ENCODE assay signal across 23 cellular contexts in genomic region chrX:140064993-140065392, GRCh38.
A peak's percentile ranks its signal among the peaks of the same experiment; 100 is the strongest.
DNase-seq lines count a peak whose midpoint lies in the region; ATAC-seq, FAIRE-seq and TF ChIP-seq lines count a peak whose summit lies in the region.
"Had no signal": no experiment of that assay in that cellular context is flagged by ENCODE, and none has a peak within 500 bp of the region (broad histone marks: within the 10 kb centered on the region; RNA-seq: fewer than 3 reads in every experiment).

No MANE protein-coding gene starts in this region.

- H3K4me2 ChIP-seq in HepG2 (ENCODE audit: low read depth, low read length) = no peak overlapping the region

- in situ Hi-C loops in HepG2 (cut with HindIII; ENCODE audit: extremely low pct_ligation_motif_present, low pct_unique_long_range_greater_than_20kb) = loop anchor here (25.0 kb wide), 1 partner anchor 597 kb away; no protein-coding TSS in a partner anchor

- H3K27me3 ChIP-seq in liver (ENCODE audit: control insufficient read depth in 4 of 4, insufficient read depth in 4 of 4, low read length in 3 of 4) (no peaks in the 10 kb centered on the region), HepG2 (ENCODE audit: control insufficient read depth in 1 of 2, insufficient read depth in 2 of 2, low read length in 2 of 2) (no peaks in the 10 kb centered on the region), neutrophil (no peaks in the 10 kb centered on the region)
- H3K27me3 ChIP-seq: BE2C had no signal

- no peak overlapping the region for H3K27ac Mint-ChIP-seq in naive thymus-derived CD8-positive, alpha-beta T cell
- H3K27ac Mint-ChIP-seq: CD4-positive, CD25-positive, alpha-beta regulatory T cell; CD8-positive, alpha-beta memory T cell; HFFc6; IgD-negative memory B cell had no signal

- no peak overlapping the region for H3K4me3 Mint-ChIP-seq in naive thymus-derived CD8-positive, alpha-beta T cell
- H3K4me3 Mint-ChIP-seq: CD4-positive, CD25-positive, alpha-beta regulatory T cell; CD8-positive, alpha-beta memory T cell; HFFc6; IgD-negative memory B cell had no signal

- POLR2A ChIA-PET in HepG2 (lab: Yijun Ruan, JAX) = no interaction called here
- POLR2A ChIA-PET in naive thymus-derived CD8-positive, alpha-beta T cell (lab: Charles Lee) = no interaction called here

- TF ChIP-seq CTCF in liver (IDR thresholded peaks at IDR 0.05; ENCODE audit: low read depth, low read length, missing input control) (no peak), HepG2 (CRISPR knock-in tag; IDR thresholded peaks at IDR 0.05) (no peak), epithelial cell of esophagus (IDR thresholded peaks at IDR 0.05; ENCODE audit: insufficient read depth, low read depth, low read length, missing control alignments) (no peak), neutrophil (IDR thresholded peaks at IDR 0.05) (no peak)

- DNase-seq in HepG2 (ENCODE audit: low spot score) (no peak), epithelial cell of esophagus (ENCODE audit: low read depth) (peak; percentile 2), cortex of kidney (lab: John Stamatoyannopoulos, UW) (no peak)
- no peak for DNase-seq in naive thymus-derived CD8-positive, alpha-beta T cell
- DNase-seq: ACHN; BE2C; C1 segment of cervical spinal cord; Caco-2; CD4-positive, CD25-positive, alpha-beta regulatory T cell; CD8-positive, alpha-beta memory T cell; GOT3; H7; HFFc6 had no signal

- ATAC-seq in HepG2 (no peak), GM21528 (IDR thresholded peaks at IDR 0.05; ENCODE audit: low FRiP score, unreplicated experiment) (no peak)
- ATAC-seq in naive thymus-derived CD8-positive, alpha-beta T cell = no peak
- ATAC-seq: HCT116 had no signal

- no peak for TF ChIP-seq RAD21 in liver (IDR thresholded peaks at IDR 0.05)
- TF ChIP-seq RAD21 in HepG2 (CRISPR knock-in tag; IDR thresholded peaks at IDR 0.05) = no peak

- H3K9me3 ChIP-seq in liver (ENCODE audit: control insufficient read depth in 4 of 4, low read length in 3 of 4) (no peaks in the 10 kb centered on the region), HepG2 (ENCODE audit: low read length) (no peaks in the 10 kb centered on the region), neutrophil (no peaks in the 10 kb centered on the region)
- H3K9me3 ChIP-seq: BE2C, Caco-2 had no signal

- intact Hi-C loops in HepG2 (cut with micrococcal nuclease; ENCODE audit: unreplicated experiment) = no loop called here

- H3K36me3 Mint-ChIP-seq in naive thymus-derived CD8-positive, alpha-beta T cell = no peaks in the 10 kb centered on the region
- H3K36me3 Mint-ChIP-seq: CD4-positive, CD25-positive, alpha-beta regulatory T cell; CD8-positive, alpha-beta memory T cell; IgD-negative memory B cell had no signal

- TF ChIP-seq POLR2A in HepG2 (IDR thresholded peaks at IDR 0.05; ENCODE audit: insufficient read depth in 1 of 2, low read depth in 2 of 2, low read length in 2 of 2) = no peak

- H3K4me3 ChIP-seq in liver (ENCODE audit: low read depth in 1 of 3, low read length in 3 of 3) (no peak overlapping the region), HepG2 (replicated peaks in 1 of 3; ENCODE audit: insufficient read depth in 1 of 3, low read depth in 2 of 3, low read length in 3 of 3) (no peak overlapping the region), epithelial cell of esophagus (ENCODE audit: low read length) (no peak overlapping the region), neutrophil (ENCODE audit: low read depth in 1 of 2, low read length in 1 of 2) (no peak overlapping the region)

- H3K4me1 ChIP-seq in liver (ENCODE audit: control insufficient read depth in 4 of 4, insufficient read depth in 4 of 4, low read length in 3 of 4) (peaks cover 0 to 7% (median 4%) of the 10 kb centered on the region in 4 donors), HepG2 (ENCODE audit: insufficient read depth, low read length) (no peaks in the 10 kb centered on the region), neutrophil (ENCODE audit: control insufficient read depth in 1 of 2, insufficient read depth in 1 of 2, low read depth in 1 of 2, low read length in 1 of 2) (peaks cover 0 to 4% of the 10 kb centered on the region in 2 experiments)
- H3K4me1 ChIP-seq: BE2C, Caco-2 had no signal

- 20% methylated on average over 4 of the region's 4 CpGs for WGBS in liver
- 0% methylated on average over 4 of the region's 4 CpGs for WGBS in HepG2 (ENCODE audit: low lambda C conversion rate)

- H3K79me2 ChIP-seq in HepG2 (ENCODE audit: insufficient read depth, low read length) = no peaks in the 10 kb centered on the region

- no TSS peak for BruUV-seq in HepG2 (replicated peaks; lab: Mats Ljungman, UMichigan)

- no peak overlapping the region for H2AFZ ChIP-seq in HepG2 (ENCODE audit: low read length)

- H3K27ac ChIP-seq in liver (ENCODE audit: low read depth in 1 of 2, low read length in 2 of 2) (no peak overlapping the region), HepG2 (ENCODE audit: extremely low read length, insufficient read depth, low read length) (no peak overlapping the region), neutrophil (peak overlapping the region; percentile 42)

- no peaks in the 10 kb centered on the region for H3K9me3 Mint-ChIP-seq in naive thymus-derived CD8-positive, alpha-beta T cell
- H3K9me3 Mint-ChIP-seq: CD8-positive, alpha-beta memory T cell; HFFc6; IgD-negative memory B cell had no signal

- peaks cover 0 to 2% (median 0%) of the 10 kb centered on the region in 5 donors for H3K27me3 Mint-ChIP-seq in naive thymus-derived CD8-positive, alpha-beta T cell
- H3K27me3 Mint-ChIP-seq: IgD-negative memory B cell had no signal

- FAIRE-seq in HepG2 (lab: Jason Lieb, UNC) = no peak
- FAIRE-seq: D721Med, G401.6, GM12892, GM18507, HTR-8/SVneo had no signal

- H3K4me1 Mint-ChIP-seq in naive thymus-derived CD8-positive, alpha-beta T cell = no peaks in the 10 kb centered on the region
- H3K4me1 Mint-ChIP-seq: CD4-positive, CD25-positive, alpha-beta regulatory T cell; CD8-positive, alpha-beta memory T cell; IgD-negative memory B cell had no signal

- CTCF ChIA-PET in HepG2 (lab: Yijun Ruan, JAX; ENCODE audit: low intra/inter-chr PET ratio, low total read pairs) = no interaction called here

- no peaks in the 10 kb centered on the region for H4K20me1 ChIP-seq in HepG2 (ENCODE audit: insufficient read depth, low read length)

- TF ChIP-seq EP300 in HepG2 (IDR thresholded peaks at IDR 0.05; ENCODE audit: low read depth in 2 of 2, low read length in 2 of 2) = no peak
- no peak for TF ChIP-seq EP300 in HepG2 (CRISPR knock-in tag; IDR thresholded peaks at IDR 0.05; ENCODE audit: borderline replicate concordance)

- H3K36me3 ChIP-seq in liver (ENCODE audit: control insufficient read depth in 4 of 4, insufficient read depth in 3 of 4, low read depth in 1 of 4, low read length in 3 of 4) = no peaks in the 10 kb centered on the region
- no peaks in the 10 kb centered on the region for H3K36me3 ChIP-seq in HepG2 (replicated peaks in 1 of 2; ENCODE audit: control insufficient read depth in 1 of 2, insufficient read depth in 2 of 2, low read length in 2 of 2)
- H3K36me3 ChIP-seq in neutrophil = no peaks in the 10 kb centered on the region
- H3K36me3 ChIP-seq: BE2C had no signal

- H3K9ac ChIP-seq in liver (ENCODE audit: low read depth in 1 of 2, low read length in 2 of 2) = no peak overlapping the region
- no peak overlapping the region for H3K9ac ChIP-seq in HepG2 (ENCODE audit: insufficient read depth, low read depth, low read length)

TF ChIP-seq in liver, 16 proteins besides CTCF, POLR2A, EP300 and RAD21 (continues in another document):
- TF ChIP-seq FOXA2 (IDR thresholded peaks at IDR 0.05) (peak; percentile 88), FOXA1 (IDR thresholded peaks at IDR 0.05) (peak; percentile 84), RXRA (IDR thresholded peaks at IDR 0.05) (peak; percentile 17 to 26), HNF4G (IDR thresholded peaks at IDR 0.05) (no peak), ZBTB33 (IDR thresholded peaks at IDR 0.05) (no peak), SP1 (IDR thresholded peaks at IDR 0.05) (no peak)

TF ChIP-seq in HepG2, 621 proteins besides CTCF, POLR2A, EP300 and RAD21 (continues in another document):
- no peak for TF ChIP-seq ZNF281 (CRISPR knock-in tag; IDR thresholded peaks at IDR 0.05; ENCODE audit: borderline replicate concordance)
- no peak for TF ChIP-seq E2F5 (CRISPR knock-in tag; conservative IDR thresholded peaks at IDR 0.05)
- no peak for TF ChIP-seq TEAD2 (CRISPR knock-in tag; IDR thresholded peaks at IDR 0.05)
- no peak for TF ChIP-seq ZNF205 (CRISPR knock-in tag; IDR thresholded peaks at IDR 0.05)
- TF ChIP-seq ERF (CRISPR knock-in tag; IDR thresholded peaks at IDR 0.05) = no peak
- TF ChIP-seq ZNF317 (CRISPR knock-in tag; IDR thresholded peaks at IDR 0.05) = no peak
- no peak for TF ChIP-seq NKX3-1 (CRISPR knock-in tag; IDR thresholded peaks at IDR 0.05)
- no peak for TF ChIP-seq MBNL3 (CRISPR knock-in tag; conservative IDR thresholded peaks at IDR 0.05)
- no peak for TF ChIP-seq NFKBIZ (CRISPR knock-in tag; IDR thresholded peaks at IDR 0.05)
- TF ChIP-seq FOSL1 (CRISPR knock-in tag; IDR thresholded peaks at IDR 0.05; ENCODE audit: borderline replicate concordance) = no peak
- TF ChIP-seq TBX3 (IDR thresholded peaks at IDR 0.05; ENCODE audit: borderline replicate concordance) = no peak
- TF ChIP-seq KAT7 (CRISPR knock-in tag; IDR thresholded peaks at IDR 0.05; ENCODE audit: borderline replicate concordance) = no peak
